12 cellular contexts compared by ENCODE assay signal in the genomic region with DNA sequence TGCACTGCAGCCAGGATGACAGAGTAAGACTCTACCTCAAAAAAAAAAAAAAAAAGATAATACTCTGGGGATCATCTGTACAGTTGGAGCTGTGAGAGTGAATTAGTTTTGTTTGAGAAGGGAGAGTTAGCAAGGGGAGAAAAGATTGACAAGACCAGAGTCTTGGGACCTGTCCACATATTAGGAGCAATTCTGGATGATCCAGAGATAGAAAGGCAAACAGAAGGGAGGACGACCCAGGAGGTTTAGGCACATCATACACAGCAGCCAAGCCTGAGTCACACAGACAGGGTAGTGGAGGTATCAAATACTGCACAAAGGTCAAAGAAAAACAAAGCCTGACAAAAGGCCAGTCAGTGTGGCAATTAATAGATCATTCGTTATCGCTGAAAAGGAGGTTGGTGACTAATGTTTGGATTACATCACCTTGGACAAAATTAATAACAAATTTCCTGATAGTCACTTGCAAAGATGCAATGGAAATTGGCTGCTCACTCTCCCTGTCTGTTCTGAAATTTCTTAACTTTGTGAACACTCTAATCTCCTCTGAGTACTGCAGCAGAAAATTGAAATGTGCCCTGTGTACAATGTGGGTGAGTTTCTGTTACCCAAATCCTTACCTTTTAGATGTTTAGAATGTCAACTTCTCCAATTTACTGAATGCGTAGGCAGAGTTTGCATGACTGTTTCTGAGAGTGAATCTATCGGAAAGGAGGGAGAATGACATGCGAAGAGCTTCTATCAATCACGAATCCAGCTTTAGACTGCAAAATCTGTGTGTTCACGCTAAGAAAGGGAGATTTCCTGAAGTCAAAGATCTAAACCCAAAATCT.
A peak's percentile ranks its signal among the peaks of the same experiment; 100 is the strongest.
DNase-seq lines count a peak whose midpoint lies in the region; ATAC-seq lines count a peak whose summit lies in the region.
"Had no signal": no experiment of that assay in that cellular context is flagged by ENCODE, and none has a peak within 500 bp of the region (broad histone marks: within the 10 kb centered on the region; RNA-seq: fewer than 3 reads in every experiment).

No MANE protein-coding gene starts in this region.

- CTCF ChIA-PET in activated CD4-positive, alpha-beta memory T cell treated with anti-CD3 and anti-CD28 coated beads for 36 hours (lab: Charles Lee): interaction anchor here (1.0 kb wide), 2 partner anchors 49 to 79 kb away, joined by 3 read pairs; no protein-coding TSS in a partner anchor
- CTCF ChIA-PET in activated CD4-positive, alpha-beta memory T cell treated with anti-CD3 and anti-CD28 coated beads, Interleukin-2, amount 10 ng/mL, durations not matched to agents 7 days and 5 days (lab: Charles Lee): no interaction called here

- peak; percentile 51 for DNase-seq in activated CD4-positive, alpha-beta memory T cell treated with anti-CD3 and anti-CD28 coated beads for 36 hours
- no peak for DNase-seq in activated CD4-positive, alpha-beta memory T cell treated with anti-CD3 and anti-CD28 coated beads, Interleukin-2, amount 10 ng/mL, durations not matched to agents 7 days and 5 days
- peak; percentile 68 for DNase-seq in activated CD4-positive, alpha-beta T cell treated with anti-CD3 and anti-CD28 coated beads, Interleukin-2, amount 10 ng/mL, durations not matched to agents 24 days and 14 days
- peak; percentile 35 for DNase-seq in left cardiac atrium
- peak in 2 of 3 experiments; percentile 15 to 29 for DNase-seq in stimulated activated CD4-positive, alpha-beta T cell treated with anti-CD3 and anti-CD28 coated beads, TNF-alpha, amount 100 ng/mL, for 24 hours (ENCODE audit: low read depth in 3 of 3)
- no peak for DNase-seq in NCI-H748 (lab: John Stamatoyannopoulos, UW; ENCODE audit: unreplicated experiment)
- no peak for DNase-seq in stimulated activated CD8-positive, alpha-beta memory T cell treated with anti-CD3 and anti-CD28 coated beads, Interleukin-4, amount 100 ng/mL, for 48 hours
- DNase-seq: cerebellar nuclear complex, NCI-H1048, posterior cingulate gyrus had no signal

- intact Hi-C loops in activated CD4-positive, alpha-beta memory T cell treated with anti-CD3 and anti-CD28 coated beads for 36 hours (cut with micrococcal nuclease): loop anchor here (1.0 to 10.0 kb wide), 7 partner anchors 7 to 773 kb away; no protein-coding TSS in a partner anchor
- intact Hi-C loops in activated CD4-positive, alpha-beta T cell treated with anti-CD3 and anti-CD28 coated beads, Interleukin-2, amount 10 ng/mL, durations not matched to agents 24 days and 14 days (cut with micrococcal nuclease): loop anchor here (1.0 to 10.0 kb wide), 8 partner anchors 7 to 773 kb away; no protein-coding TSS in a partner anchor
- intact Hi-C loops in left cardiac atrium (cut with DNase I): no loop called here

- H3K4me3 Mint-ChIP-seq in activated CD4-positive, alpha-beta memory T cell treated with anti-CD3 and anti-CD28 coated beads for 36 hours: no peak overlapping the region
- no peak overlapping the region for H3K4me3 Mint-ChIP-seq in activated CD4-positive, alpha-beta memory T cell treated with anti-CD3 and anti-CD28 coated beads, Interleukin-2, amount 10 ng/mL, durations not matched to agents 7 days and 5 days
- H3K4me3 Mint-ChIP-seq in activated CD4-positive, alpha-beta T cell treated with anti-CD3 and anti-CD28 coated beads, Interleukin-2, amount 10 ng/mL, durations not matched to agents 24 days and 14 days: no peak overlapping the region
- H3K4me3 Mint-ChIP-seq: stimulated activated naive CD8-positive, alpha-beta T cell treated with anti-CD3 and anti-CD28 coated beads, Interleukin-15, Interleukin-2, amounts not matched to agents 100 ng/mL and 50 ng/mL, for 24 hours had no signal

- H3K27ac Mint-ChIP-seq in activated CD4-positive, alpha-beta memory T cell treated with anti-CD3 and anti-CD28 coated beads for 36 hours: no peak overlapping the region
- H3K27ac Mint-ChIP-seq in activated CD4-positive, alpha-beta memory T cell treated with anti-CD3 and anti-CD28 coated beads, Interleukin-2, amount 10 ng/mL, durations not matched to agents 7 days and 5 days: no peak overlapping the region
- no peak overlapping the region for H3K27ac Mint-ChIP-seq in activated CD4-positive, alpha-beta T cell treated with anti-CD3 and anti-CD28 coated beads, Interleukin-2, amount 10 ng/mL, durations not matched to agents 24 days and 14 days
- H3K27ac Mint-ChIP-seq: stimulated activated naive CD8-positive, alpha-beta T cell treated with anti-CD3 and anti-CD28 coated beads, Interleukin-15, Interleukin-2, amounts not matched to agents 100 ng/mL and 50 ng/mL, for 24 hours had no signal

- peaks cover 4% of the 10 kb centered on the region for H3K36me3 Mint-ChIP-seq in activated CD4-positive, alpha-beta memory T cell treated with anti-CD3 and anti-CD28 coated beads for 36 hours
- H3K36me3 Mint-ChIP-seq in activated CD4-positive, alpha-beta memory T cell treated with anti-CD3 and anti-CD28 coated beads, Interleukin-2, amount 10 ng/mL, durations not matched to agents 7 days and 5 days (ENCODE audit: low read depth): no peaks in the 10 kb centered on the region
- peaks cover 20% of the 10 kb centered on the region for H3K36me3 Mint-ChIP-seq in activated CD4-positive, alpha-beta T cell treated with anti-CD3 and anti-CD28 coated beads, Interleukin-2, amount 10 ng/mL, durations not matched to agents 24 days and 14 days (ENCODE audit: low read depth)

- peaks cover 47% of the 10 kb centered on the region for H3K4me1 Mint-ChIP-seq in activated CD4-positive, alpha-beta memory T cell treated with anti-CD3 and anti-CD28 coated beads for 36 hours (ENCODE audit: low read depth)
- peaks cover 29% of the 10 kb centered on the region for H3K4me1 Mint-ChIP-seq in activated CD4-positive, alpha-beta memory T cell treated with anti-CD3 and anti-CD28 coated beads, Interleukin-2, amount 10 ng/mL, durations not matched to agents 7 days and 5 days
- peaks cover 37% of the 10 kb centered on the region for H3K4me1 Mint-ChIP-seq in activated CD4-positive, alpha-beta T cell treated with anti-CD3 and anti-CD28 coated beads, Interleukin-2, amount 10 ng/mL, durations not matched to agents 24 days and 14 days

- no peaks in the 10 kb centered on the region for H3K27me3 Mint-ChIP-seq in activated CD4-positive, alpha-beta memory T cell treated with anti-CD3 and anti-CD28 coated beads for 36 hours
- no peaks in the 10 kb centered on the region for H3K27me3 Mint-ChIP-seq in activated CD4-positive, alpha-beta memory T cell treated with anti-CD3 and anti-CD28 coated beads, Interleukin-2, amount 10 ng/mL, durations not matched to agents 7 days and 5 days
- no peaks in the 10 kb centered on the region for H3K27me3 Mint-ChIP-seq in activated CD4-positive, alpha-beta T cell treated with anti-CD3 and anti-CD28 coated beads, Interleukin-2, amount 10 ng/mL, durations not matched to agents 24 days and 14 days

- POLR2A ChIA-PET in activated CD4-positive, alpha-beta memory T cell treated with anti-CD3 and anti-CD28 coated beads for 36 hours (lab: Charles Lee): interaction anchor here (0.7 to 3.6 kb wide), 9 partner anchors 52 to 138 kb away, joined by 3 to 24 read pairs (median 4); no protein-coding TSS in a partner anchor
- POLR2A ChIA-PET in activated CD4-positive, alpha-beta memory T cell treated with anti-CD3 and anti-CD28 coated beads, Interleukin-2, amount 10 ng/mL, durations not matched to agents 7 days and 5 days (lab: Charles Lee): interaction anchor here (1.3 kb wide), 1 partner anchor 102 kb away, joined by 6 read pairs; no protein-coding TSS in a partner anchor

- H3K9me3 Mint-ChIP-seq in activated CD4-positive, alpha-beta memory T cell treated with anti-CD3 and anti-CD28 coated beads for 36 hours: no peaks in the 10 kb centered on the region
- H3K9me3 Mint-ChIP-seq in activated CD4-positive, alpha-beta memory T cell treated with anti-CD3 and anti-CD28 coated beads, Interleukin-2, amount 10 ng/mL, durations not matched to agents 7 days and 5 days: no peaks in the 10 kb centered on the region
- peaks cover 11% of the 10 kb centered on the region for H3K9me3 Mint-ChIP-seq in activated CD4-positive, alpha-beta T cell treated with anti-CD3 and anti-CD28 coated beads, Interleukin-2, amount 10 ng/mL, durations not matched to agents 24 days and 14 days
- H3K9me3 Mint-ChIP-seq: stimulated activated naive CD8-positive, alpha-beta T cell treated with anti-CD3 and anti-CD28 coated beads, Interleukin-15, Interleukin-2, amounts not matched to agents 100 ng/mL and 50 ng/mL, for 24 hours had no signal

- ATAC-seq in left cardiac atrium (peak; percentile 50 to 83), HG02763 (IDR thresholded peaks at IDR 0.05; ENCODE audit: unreplicated experiment) (no peak)

Comparison
In these comparisons a context has a peak if more than half of its experiments do, and no peak if none do; other contexts are left out.
1. DNase-seq: peak in activated CD4-positive, alpha-beta memory T cell treated with anti-CD3 and anti-CD28 coated beads for 36 hours (single experiment), activated CD4-positive, alpha-beta T cell treated with anti-CD3 and anti-CD28 coated beads, Interleukin-2, amount 10 ng/mL, durations not matched to agents 24 days and 14 days (single experiment), left cardiac atrium (single experiment) and stimulated activated CD4-positive, alpha-beta T cell treated with anti-CD3 and anti-CD28 coated beads, TNF-alpha, amount 100 ng/mL, for 24 hours (2 of 3); none in activated CD4-positive, alpha-beta memory T cell treated with anti-CD3 and anti-CD28 coated beads, Interleukin-2, amount 10 ng/mL, durations not matched to agents 7 days and 5 days (single experiment), NCI-H748 (single experiment) and stimulated activated CD8-positive, alpha-beta memory T cell treated with anti-CD3 and anti-CD28 coated beads, Interleukin-4, amount 100 ng/mL, for 48 hours (single experiment).
2. intact Hi-C loops: an anchor here in activated CD4-positive, alpha-beta memory T cell treated with anti-CD3 and anti-CD28 coated beads for 36 hours (1.0 to 10.0 kb wide) and activated CD4-positive, alpha-beta T cell treated with anti-CD3 and anti-CD28 coated beads, Interleukin-2, amount 10 ng/mL, durations not matched to agents 24 days and 14 days (1.0 to 10.0 kb wide); none called in left cardiac atrium.